ENCODE assay signal across 11 cellular contexts in the genomic region with DNA sequence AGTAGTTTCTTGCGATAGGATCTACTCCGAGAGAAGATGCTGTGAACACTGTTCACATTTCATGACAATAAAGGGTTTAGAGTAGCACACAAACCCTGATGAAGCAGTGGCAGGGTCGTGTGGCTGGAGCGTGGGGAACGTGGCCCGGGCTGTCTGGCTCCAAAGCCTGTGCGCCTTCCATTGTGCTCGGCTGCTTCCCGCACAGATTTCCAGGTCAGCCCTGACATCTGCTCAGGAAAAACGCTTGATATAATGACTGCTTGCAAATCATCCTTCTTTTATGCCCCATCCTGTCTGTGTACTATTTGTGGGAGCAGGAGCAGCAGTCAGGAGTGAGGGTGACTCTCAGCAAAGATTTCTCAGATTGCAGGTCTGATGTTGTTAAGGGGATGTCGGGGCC.
DNase-seq lines count a peak whose midpoint lies in the region; ATAC-seq lines count a peak whose summit lies in the region.
"Had no signal": no experiment of that assay in that cellular context is flagged by ENCODE, and none has a peak within 500 bp of the region (broad histone marks: within the 10 kb centered on the region; RNA-seq: fewer than 3 reads in every experiment).

No MANE protein-coding gene starts in this region.

- no peak for ATAC-seq in GM21825 (IDR thresholded peaks at IDR 0.05; ENCODE audit: unreplicated experiment)

- DNase-seq in NCI-H82 (lab: John Stamatoyannopoulos, UW) (peak; percentile 18), NCI-H82 treated with DMSO at 0.1 percent for 48 hours (lab: John Stamatoyannopoulos, UW; ENCODE audit: unreplicated experiment) (no peak), HCEC 1CT (no peak), NCI-H446 (lab: John Stamatoyannopoulos, UW) (no peak)
- DNase-seq: Caco-2, NCI-H187 treated with DMSO at 0.1 percent for 48 hours, NCI-H2171 treated with DMSO at 0.1 percent for 48 hours had no signal

- H3K27me3 ChIP-seq in layer of hippocampus (ENCODE audit: control insufficient read depth, insufficient read depth, low read length): no peaks in the 10 kb centered on the region

- H3K27ac ChIP-seq in cingulate gyrus (ENCODE audit: low read depth, low read length) (peak overlapping the region; percentile 57), layer of hippocampus (ENCODE audit: low read depth, low read length) (peak overlapping the region; percentile 4), temporal lobe (ENCODE audit: low read depth, low read length) (peak overlapping the region; percentile 82)

Comparison
In these comparisons a context has a peak if more than half of its experiments do, and no peak if none do; other contexts are left out.
1. H3K27ac ChIP-seq: peak in every context shown above with its lines; median percentile 82 in temporal lobe; 57 in cingulate gyrus; 4 in layer of hippocampus.